In the genomic region with DNA sequence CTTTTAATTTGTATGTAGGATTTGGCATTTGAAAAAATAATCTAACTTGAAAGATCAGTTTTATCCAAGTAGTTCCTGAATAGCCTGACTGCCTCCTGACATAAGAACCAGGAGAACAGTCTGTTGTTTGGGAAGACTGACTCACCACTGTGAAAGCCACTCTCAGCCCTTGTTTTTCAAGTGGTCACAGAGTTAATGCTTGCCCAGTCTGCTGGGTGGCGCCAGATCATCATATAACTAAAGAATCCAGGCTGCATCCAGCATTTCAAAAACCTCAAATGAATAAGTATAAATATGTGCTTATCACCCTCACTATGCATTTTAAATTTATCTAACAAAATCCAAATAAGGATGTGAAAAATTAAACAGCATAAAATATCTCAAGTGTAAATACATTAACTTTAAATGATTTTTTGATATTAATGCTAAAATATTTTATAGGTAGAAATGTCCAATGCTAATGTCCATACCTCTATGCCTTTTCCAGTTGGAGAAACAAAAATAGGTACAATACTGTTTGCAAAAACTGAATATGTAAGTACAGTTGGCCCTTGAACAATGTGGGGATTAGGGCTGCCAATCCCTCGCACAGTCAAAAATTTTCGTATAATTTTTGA, we compare ENCODE assay signal across 9 cellular contexts. TPM values are rescaled to one million over a fixed set of nuclear protein-coding genes. Genes with fewer than 3 reads are reported as not detected.
DNase-seq lines count a peak whose midpoint lies in the region; ATAC-seq and TF ChIP-seq lines count a peak whose summit lies in the region.
"Had no signal": no experiment of that assay in that cellular context is flagged by ENCODE, and none has a peak within 500 bp of the region (broad histone marks: within the 10 kb centered on the region; RNA-seq: fewer than 3 reads in every experiment).

No MANE protein-coding gene starts in this region.

- no peaks in the 10 kb centered on the region for H3K9me3 ChIP-seq in psoas muscle
- no peaks in the 10 kb centered on the region for H3K9me3 ChIP-seq in colonic mucosa

- H3K36me3 ChIP-seq in psoas muscle (ENCODE audit: insufficient read depth in 1 of 2, low read depth in 1 of 2) = no peaks in the 10 kb centered on the region
- no peaks in the 10 kb centered on the region for H3K36me3 ChIP-seq in colonic mucosa

- H3K4me1 ChIP-seq in psoas muscle = no peaks in the 10 kb centered on the region
- H3K4me1 ChIP-seq in colonic mucosa = no peaks in the 10 kb centered on the region

- no peak for DNase-seq in natural killer cell
- no peak for DNase-seq in natural killer cell treated with Interleukin-12 subunit alpha and Interleukin-12 subunit beta and Interleukin-15 and Interleukin-18, amount 100 ng/mL, for 72 hours (ENCODE audit: low spot score)
- peak; percentile 78 for DNase-seq in NCI-H1105 (lab: John Stamatoyannopoulos, UW)
- DNase-seq in SW 1271 (lab: John Stamatoyannopoulos, UW) = peak; percentile 2 to 47
- peak; percentile 63 for DNase-seq in glomerular visceral epithelial cell (ENCODE audit: extremely low spot score)
- DNase-seq in psoas muscle = no peak
- no peak for DNase-seq in colonic mucosa

- H3K4me1 Mint-ChIP-seq in natural killer cell = no peaks in the 10 kb centered on the region
- H3K4me1 Mint-ChIP-seq in natural killer cell treated with Interleukin-12 subunit alpha and Interleukin-12 subunit beta and Interleukin-15 and Interleukin-18, amount 100 ng/mL, for 72 hours (ENCODE audit: low read depth in 2 of 2) = no peaks in the 10 kb centered on the region

- H3K4me3 Mint-ChIP-seq in natural killer cell = no peak overlapping the region
- H3K4me3 Mint-ChIP-seq in natural killer cell treated with Interleukin-12 subunit alpha and Interleukin-12 subunit beta and Interleukin-15 and Interleukin-18, amount 100 ng/mL, for 72 hours = no peak overlapping the region
- H3K4me3 Mint-ChIP-seq: activated T-cell treated with anti-CD3 and anti-CD28 coated beads, Interleukin-2, amount 50 U/mL, for 72 hours had no signal

- H3K27ac Mint-ChIP-seq in natural killer cell = no peak overlapping the region
- no peak overlapping the region for H3K27ac Mint-ChIP-seq in natural killer cell treated with Interleukin-12 subunit alpha and Interleukin-12 subunit beta and Interleukin-15 and Interleukin-18, amount 100 ng/mL, for 72 hours
- H3K27ac Mint-ChIP-seq: activated T-cell treated with anti-CD3 and anti-CD28 coated beads, Interleukin-2, amount 50 U/mL, for 72 hours had no signal

- H3K9ac ChIP-seq in colonic mucosa (ENCODE audit: low read depth in 2 of 2, low read length in 2 of 2) = no peak overlapping the region

- H3K27me3 ChIP-seq in psoas muscle (ENCODE audit: insufficient read depth in 3 of 3, low read length in 2 of 3) (no peaks in the 10 kb centered on the region), colonic mucosa (no peaks in the 10 kb centered on the region)

- TF ChIP-seq CTCF in natural killer cell (IDR thresholded peaks at IDR 0.05) = no peak
- TF ChIP-seq CTCF in psoas muscle (IDR thresholded peaks at IDR 0.05) = peak; percentile 25
- TF ChIP-seq CTCF in colonic mucosa (IDR thresholded peaks at IDR 0.05) = no peak

- ATAC-seq in natural killer cell (peak in 2 of 3 donors; percentile 36 to 47), psoas muscle (peak in 1 of 4 donors; percentile 55), GM21576 (IDR thresholded peaks at IDR 0.05; ENCODE audit: unreplicated experiment) (no peak)
- no peak for ATAC-seq in natural killer cell treated with Interleukin-12 subunit alpha and Interleukin-12 subunit beta and Interleukin-15 and Interleukin-18, amount 100 ng/mL, for 72 hours
- ATAC-seq: activated T-cell treated with anti-CD3 and anti-CD28 coated beads, Interleukin-2, amount 50 U/mL, for 72 hours had no signal

- H3K4me3 ChIP-seq in psoas muscle (no peak overlapping the region), colonic mucosa (no peak overlapping the region)

- 50 to 70% (median 51%) methylated on average over 3 of the region's 3 CpGs for WGBS in psoas muscle, 3 donors

- no peaks in the 10 kb centered on the region for H3K36me3 Mint-ChIP-seq in natural killer cell
- H3K36me3 Mint-ChIP-seq in natural killer cell treated with Interleukin-12 subunit alpha and Interleukin-12 subunit beta and Interleukin-15 and Interleukin-18, amount 100 ng/mL, for 72 hours = no peaks in the 10 kb centered on the region

- intact Hi-C loops in natural killer cell (cut with micrococcal nuclease) (no loop called here), psoas muscle (cut with DNase I) (no loop called here), colonic mucosa (cut with DNase I) (no loop called here)

- H3K9me3 Mint-ChIP-seq in natural killer cell = no peaks in the 10 kb centered on the region
- no peaks in the 10 kb centered on the region for H3K9me3 Mint-ChIP-seq in natural killer cell treated with Interleukin-12 subunit alpha and Interleukin-12 subunit beta and Interleukin-15 and Interleukin-18, amount 100 ng/mL, for 72 hours
- H3K9me3 Mint-ChIP-seq: activated T-cell treated with anti-CD3 and anti-CD28 coated beads, Interleukin-2, amount 50 U/mL, for 72 hours had no signal

- H3K27ac ChIP-seq in psoas muscle = no peak overlapping the region
- H3K27ac ChIP-seq in colonic mucosa = no peak overlapping the region

- no peaks in the 10 kb centered on the region for H3K27me3 Mint-ChIP-seq in natural killer cell (ENCODE audit: low read depth in 2 of 2)
- H3K27me3 Mint-ChIP-seq in natural killer cell treated with Interleukin-12 subunit alpha and Interleukin-12 subunit beta and Interleukin-15 and Interleukin-18, amount 100 ng/mL, for 72 hours = no peaks in the 10 kb centered on the region

RNA-seq across cellular contexts. Expression of a gene that starts 26.9 kb away (rescaled TPM):
- not detected for total RNA-seq in natural killer cell
- total RNA-seq in natural killer cell treated with Interleukin-12 subunit alpha and Interleukin-12 subunit beta and Interleukin-15 and Interleukin-18, amount 100 ng/mL, for 72 hours = not detected
- not detected for total RNA-seq in psoas muscle
- not detected for polyA plus RNA-seq in psoas muscle
- total RNA-seq in colonic mucosa = not detected
- total RNA-seq: activated T-cell treated with anti-CD3 and anti-CD28 coated beads, Interleukin-2, amount 50 U/mL, for 72 hours had no signal

Comparison
In these comparisons a context has a peak if more than half of its experiments do, and no peak if none do; other contexts are left out.
1. ATAC-seq: peak in natural killer cell (2 of 3); none in natural killer cell treated with Interleukin-12 subunit alpha and Interleukin-12 subunit beta and Interleukin-15 and Interleukin-18, amount 100 ng/mL, for 72 hours (0 of 2) and GM21576 (single experiment).
2. DNase-seq: peak in NCI-H1105 (single experiment), SW 1271 (2 of 2) and glomerular visceral epithelial cell (single experiment); none in natural killer cell (single experiment), natural killer cell treated with Interleukin-12 subunit alpha and Interleukin-12 subunit beta and Interleukin-15 and Interleukin-18, amount 100 ng/mL, for 72 hours (single experiment), psoas muscle (0 of 2) and colonic mucosa (single experiment).